In genomic region chr10:4825868-4826787, GRCh38 we compare ENCODE assay signal across 8 cellular contexts. TPM values are rescaled to one million over a fixed set of nuclear protein-coding genes. Genes with fewer than 3 reads are reported as not detected.
DNase-seq lines count a peak whose midpoint lies in the region; ATAC-seq and TF ChIP-seq lines count a peak whose summit lies in the region.

Gene AKR1E2, plus strand, starts transcription at chr10:4826207. Its CDS starts 118 bp downstream, at chr10:4826325.

- H3K9me3 ChIP-seq in heart right ventricle: peaks cover 0 to 7% (median 0%) of the 10 kb centered on the region in 11 donors
- H3K9me3 ChIP-seq in parathyroid adenoma (ENCODE audit: control insufficient read depth, low read length): no peaks in the 10 kb centered on the region
- H3K9me3 ChIP-seq in thoracic aorta: no peaks in the 10 kb centered on the region

- intact Hi-C loops in T-helper 2 cell treated with Interferon-gamma antibody and Interleukin-4, amounts not matched to agents 100 ng/mL and 5 ng/mL, for 36 hours (cut with micrococcal nuclease): loop anchor here (1.0 to 5.0 kb wide), 2 partner anchors 10 to 466 kb away; no protein-coding TSS in a partner anchor
- intact Hi-C loops in heart right ventricle (cut with DNase I): loop anchor here in 2 of 10 donors (10.0 kb wide), 2 partner anchors 469 to 799 kb away; no protein-coding TSS in a partner anchor

- H3K36me3 ChIP-seq in heart right ventricle (peaks cover 0 to 7% (median 0%) of the 10 kb centered on the region in 9 donors), parathyroid adenoma (ENCODE audit: control insufficient read depth, insufficient read depth, low read length) (no peaks in the 10 kb centered on the region), thoracic aorta (no peaks in the 10 kb centered on the region)

- peak within 1 kb of the TSS; percentile 69 for H3K4me2 ChIP-seq in parathyroid adenoma (ENCODE audit: low read length)

- no peaks in the 10 kb centered on the region for H3K79me2 ChIP-seq in parathyroid adenoma

- H3K27ac ChIP-seq in HL-60 (replicated peaks): no peak within 1 kb of the TSS
- H3K27ac ChIP-seq in angular gyrus (ENCODE audit: low read depth, low read length): peak within 1 kb of the TSS; percentile 52
- peak within 1 kb of the TSS; percentile 69 to 98 (median 94) for H3K27ac ChIP-seq in heart right ventricle
- H3K27ac ChIP-seq in parathyroid adenoma: peak within 1 kb of the TSS; percentile 64
- H3K27ac ChIP-seq in thoracic aorta: peak within 1 kb of the TSS; percentile 89 to 92

- peak; percentile 93 to 96 (median 95) for ATAC-seq in heart right ventricle
- ATAC-seq in thoracic aorta (ENCODE audit: insufficient number of reproducible peaks, low FRiP score, low read depth): peak; percentile 97
- no peak for ATAC-seq in GM18858 (IDR thresholded peaks at IDR 0.05; ENCODE audit: unreplicated experiment)

- peak within 1 kb of the TSS; percentile 97 for H2AFZ ChIP-seq in parathyroid adenoma

- TF ChIP-seq CTCF in HL-60 (IDR thresholded peaks at IDR 0.05; ENCODE audit: insufficient read depth, low read length) (no peak), heart right ventricle (IDR thresholded peaks at IDR 0.05) (peak in 1 of 9 donors; percentile 6), parathyroid adenoma (IDR thresholded peaks at IDR 0.05) (no peak), thoracic aorta (IDR thresholded peaks at IDR 0.05) (no peak)

- 10 to 11% methylated on average over 86 to 87 of the region's 87 CpGs for WGBS in heart right ventricle, 2 donors

- DNase-seq in ELR (ENCODE audit: low read depth) (peak; percentile 85), HL-60 (ENCODE audit: low read depth in 1 of 2, low spot score in 1 of 2) (peak; percentile 5 to 8), heart right ventricle (peak; percentile 90 to 94), thoracic aorta (ENCODE audit: low spot score) (peak; percentile 82)

- no peaks in the 10 kb centered on the region for H3K27me3 ChIP-seq in HL-60 (ENCODE audit: insufficient read depth, poor library complexity, severe bottlenecking)
- peaks cover 0 to 8% (median 0%) of the 10 kb centered on the region in 7 donors for H3K27me3 ChIP-seq in heart right ventricle
- H3K27me3 ChIP-seq in parathyroid adenoma (ENCODE audit: control insufficient read depth, insufficient read depth, low read length): no peaks in the 10 kb centered on the region
- H3K27me3 ChIP-seq in thoracic aorta (replicated peaks; ENCODE audit: insufficient read depth): no peaks in the 10 kb centered on the region

- H3K4me1 ChIP-seq in heart right ventricle: peaks cover 0 to 19% (median 8%) of the 10 kb centered on the region in 9 donors
- H3K4me1 ChIP-seq in parathyroid adenoma: no peaks in the 10 kb centered on the region
- H3K4me1 ChIP-seq in thoracic aorta (ENCODE audit: control insufficient read depth in 1 of 2, low read depth in 2 of 2): peaks cover 8 to 35% of the 10 kb centered on the region in 2 donors

- H3K9ac ChIP-seq in parathyroid adenoma: peak within 1 kb of the TSS; percentile 7

- H3K4me3 ChIP-seq in HL-60 (replicated peaks; ENCODE audit: insufficient read depth, low read length) (peak within 1 kb of the TSS; percentile 21; the same call in 1 of the 2 replicates), heart right ventricle (peak within 1 kb of the TSS; percentile 51 to 77 (median 68)), parathyroid adenoma (ENCODE audit: low read depth, low read length) (peak within 1 kb of the TSS; percentile 64), thoracic aorta (peak within 1 kb of the TSS; percentile 80)

RNA-seq across cellular contexts. Expression of gene AKR1E2, which starts in this region (rescaled TPM):
- total RNA-seq in T-helper 2 cell treated with Interferon-gamma antibody and Interleukin-4, amounts not matched to agents 100 ng/mL and 5 ng/mL, for 36 hours: 10.6 and 10.7 TPM in 2 replicates
- total RNA-seq in heart right ventricle (1 to 10 TPM; 2.0 to 6.5 (median 4.8) TPM), thoracic aorta (10 to 100 TPM; 11.1 to 17.6 TPM)
- 1 to 10 TPM; 1.2 to 3.0 TPM for polyA plus RNA-seq in heart right ventricle

Comparison
In these comparisons a context has a peak if more than half of its experiments do, and no peak if none do; other contexts are left out.
1. DNase-seq: peak in every context shown above with its lines; median percentile 92 in heart right ventricle; 85 in ELR; 82 in thoracic aorta; 6 in HL-60.
2. H3K4me3 ChIP-seq: peak in every context shown above with its lines; median percentile 80 in thoracic aorta; 68 in heart right ventricle; 64 in parathyroid adenoma; 21 in HL-60.